Comparison of ENCODE assay signal across 10 cellular contexts in the genomic region with DNA sequence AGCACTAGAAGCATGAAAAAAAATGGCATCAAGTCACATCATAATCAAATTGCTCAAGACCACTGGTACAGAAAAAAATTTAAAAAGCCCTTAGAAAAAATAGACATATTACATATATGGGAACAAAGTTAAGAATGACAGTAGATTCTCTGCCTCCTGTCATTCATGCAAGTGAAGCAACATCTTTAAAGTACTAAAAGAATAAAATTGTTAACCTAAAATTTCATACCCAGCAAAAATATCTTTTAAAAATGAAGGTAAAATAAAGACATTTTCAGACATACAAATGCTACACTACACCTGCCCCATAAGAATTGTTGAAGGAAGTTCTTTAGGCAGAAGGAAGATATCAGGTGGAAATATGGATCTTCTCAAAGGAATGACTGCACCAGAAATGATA.
"Had no signal": no experiment of that assay in that cellular context is flagged by ENCODE, and none has a peak within 500 bp of the region (broad histone marks: within the 10 kb centered on the region; RNA-seq: fewer than 3 reads in every experiment).

No MANE protein-coding gene starts in this region.

- DNase-seq: GM23248, GOT3, H7, H9, HCEC 1CT, HFFc6 had no signal

- H3K27ac ChIP-seq: GM23248 had no signal

- H3K4me3 ChIP-seq: GM23248, GM23338, HAP-1 had no signal

- ATAC-seq: GM23338, HCT116 had no signal

- H3K36me3 ChIP-seq: HAP-1 had no signal

- H3K4me2 ChIP-seq: GM23338 had no signal

- FAIRE-seq: H54 had no signal

- H2AFZ ChIP-seq: GM23248, GM23338 had no signal

- H3K9ac ChIP-seq: GM23248 had no signal

- H3K27ac Mint-ChIP-seq: GM23338, H9, HFFc6 had no signal

- H3K4me3 Mint-ChIP-seq: GM23338, H9, HFFc6 had no signal

- H3K4me1 ChIP-seq: HAP-1 had no signal
